9 cellular contexts compared by ENCODE assay signal in the genomic region with DNA sequence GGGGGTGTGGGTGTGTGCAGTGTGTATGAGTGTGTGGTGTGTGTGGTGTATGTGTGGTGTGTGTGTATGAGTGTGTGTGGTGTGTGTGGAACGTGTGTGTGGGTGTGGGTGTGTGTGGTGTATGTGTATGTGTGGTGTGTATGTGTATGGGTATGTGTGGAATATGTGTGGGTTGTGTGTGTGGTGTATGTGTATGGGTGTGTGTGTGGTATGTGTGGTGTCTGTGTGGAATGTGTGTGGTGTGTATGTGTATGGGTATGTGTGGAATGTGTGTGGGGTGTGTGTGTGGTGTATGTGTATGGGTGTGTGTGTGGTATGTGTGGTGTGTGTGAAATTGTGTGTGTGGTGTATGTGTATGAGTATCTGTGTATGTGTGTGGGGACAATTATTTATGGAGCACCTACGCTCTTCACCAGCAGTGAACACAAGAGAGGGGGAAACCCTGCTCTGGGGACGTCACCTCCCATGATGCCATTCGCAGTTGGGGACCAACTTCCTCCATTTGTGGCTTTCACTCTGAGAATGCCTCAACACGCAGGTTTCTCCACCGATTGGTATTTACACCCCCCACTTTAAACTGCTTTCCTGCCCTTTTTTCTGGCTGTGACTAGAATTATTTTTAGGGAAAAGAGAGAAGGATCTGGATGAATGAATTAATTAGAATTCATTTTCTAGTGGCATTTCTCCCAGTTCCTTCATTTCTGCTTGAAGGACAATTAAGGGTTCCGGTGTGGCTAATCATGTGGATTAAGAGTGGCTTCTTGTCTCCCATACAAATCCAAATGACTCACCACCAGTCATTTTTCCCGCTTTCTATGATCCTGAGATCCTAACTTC.
DNase-seq lines count a peak whose midpoint lies in the region; ATAC-seq and TF ChIP-seq lines count a peak whose summit lies in the region.
"Had no signal": no experiment of that assay in that cellular context is flagged by ENCODE, and none has a peak within 500 bp of the region (broad histone marks: within the 10 kb centered on the region; RNA-seq: fewer than 3 reads in every experiment).

No MANE protein-coding gene starts in this region.

- CTCF ChIA-PET in activated CD8-positive, alpha-beta T cell treated with anti-CD3 and anti-CD28 coated beads, Interleukin-2, amount 10 ng/mL, durations not matched to agents 7 days and 5 days (lab: Charles Lee): interaction anchor here (1.8 kb wide), 1 partner anchor 796 kb away, joined by 7 read pairs; no protein-coding TSS in a partner anchor

- no peaks in the 10 kb centered on the region for H3K27me3 ChIP-seq in vagina

- intact Hi-C loops in vagina (cut with DNase I): no loop called here

- H3K4me1 ChIP-seq in vagina: peaks cover 7% of the 10 kb centered on the region
- H3K4me1 ChIP-seq: suprapubic skin had no signal

- H3K36me3 Mint-ChIP-seq in activated CD8-positive, alpha-beta T cell treated with anti-CD3 and anti-CD28 coated beads, Interleukin-2, amount 10 ng/mL, durations not matched to agents 7 days and 5 days (ENCODE audit: low read depth): no peaks in the 10 kb centered on the region

- no peaks in the 10 kb centered on the region for H3K36me3 ChIP-seq in vagina
- H3K36me3 ChIP-seq: suprapubic skin had no signal

- TF ChIP-seq POLR2A in vagina (IDR thresholded peaks at IDR 0.05): no peak

- peaks cover 16% of the 10 kb centered on the region for H3K27me3 Mint-ChIP-seq in activated CD8-positive, alpha-beta T cell treated with anti-CD3 and anti-CD28 coated beads, Interleukin-2, amount 10 ng/mL, durations not matched to agents 7 days and 5 days (ENCODE audit: low read depth)

- no peaks in the 10 kb centered on the region for H3K9me3 ChIP-seq in vagina
- H3K9me3 ChIP-seq: suprapubic skin had no signal

- no peak overlapping the region for H3K4me3 Mint-ChIP-seq in activated CD8-positive, alpha-beta T cell treated with anti-CD3 and anti-CD28 coated beads, Interleukin-2, amount 10 ng/mL, durations not matched to agents 7 days and 5 days

- no peak for TF ChIP-seq CTCF in vagina (IDR thresholded peaks at IDR 0.05)

- ATAC-seq in GM21367 (IDR thresholded peaks at IDR 0.05; ENCODE audit: unreplicated experiment) (peak; percentile 88), HG03571 (IDR thresholded peaks at IDR 0.05; ENCODE audit: unreplicated experiment) (peak; percentile 90)
- peak; percentile 91 for ATAC-seq in activated CD8-positive, alpha-beta T cell treated with anti-CD3 and anti-CD28 coated beads, Interleukin-2, amount 10 ng/mL, durations not matched to agents 7 days and 5 days

- H3K4me1 Mint-ChIP-seq in activated CD8-positive, alpha-beta T cell treated with anti-CD3 and anti-CD28 coated beads, Interleukin-2, amount 10 ng/mL, durations not matched to agents 7 days and 5 days (ENCODE audit: low read depth): peaks cover 14% of the 10 kb centered on the region

- DNase-seq in EL (peak; percentile 36), medulla oblongata (ENCODE audit: extremely low spot score) (peak; percentile 70), vagina (ENCODE audit: extremely low spot score in 2 of 2) (no peak), HK-2 (ENCODE audit: unreplicated experiment) (no peak), NCI-H526 (lab: John Stamatoyannopoulos, UW) (no peak)
- DNase-seq in activated CD8-positive, alpha-beta T cell treated with anti-CD3 and anti-CD28 coated beads, Interleukin-2, amount 10 ng/mL, durations not matched to agents 7 days and 5 days: peak; percentile 90

- POLR2A ChIA-PET in activated CD8-positive, alpha-beta T cell treated with anti-CD3 and anti-CD28 coated beads, Interleukin-2, amount 10 ng/mL, durations not matched to agents 7 days and 5 days (lab: Charles Lee): no interaction called here

- no peaks in the 10 kb centered on the region for H3K9me3 Mint-ChIP-seq in activated CD8-positive, alpha-beta T cell treated with anti-CD3 and anti-CD28 coated beads, Interleukin-2, amount 10 ng/mL, durations not matched to agents 7 days and 5 days (ENCODE audit: insufficient read depth)

- no peak overlapping the region for H3K4me3 ChIP-seq in vagina
- H3K4me3 ChIP-seq: suprapubic skin had no signal

- H3K27ac ChIP-seq in vagina: no peak overlapping the region
- H3K27ac ChIP-seq: suprapubic skin had no signal

- H3K27ac Mint-ChIP-seq in activated CD8-positive, alpha-beta T cell treated with anti-CD3 and anti-CD28 coated beads, Interleukin-2, amount 10 ng/mL, durations not matched to agents 7 days and 5 days: no peak overlapping the region

Comparison
In these comparisons a context has a peak if more than half of its experiments do, and no peak if none do; other contexts are left out.
1. DNase-seq: peak in EL (single experiment), activated CD8-positive, alpha-beta T cell treated with anti-CD3 and anti-CD28 coated beads, Interleukin-2, amount 10 ng/mL, durations not matched to agents 7 days and 5 days (single experiment) and medulla oblongata (single experiment); none in vagina (0 of 2), HK-2 (single experiment) and NCI-H526 (0 of 2).
2. Peak in every context shown above with its lines, with median percentiles within 50 percentile points of each other: ATAC-seq.